ENCODE assay signal across 8 cellular contexts in genomic region chr7:124033093-124033806, GRCh38. TPM values are rescaled to one million over a fixed set of nuclear protein-coding genes. Genes with fewer than 3 reads are reported as not detected.
A peak's percentile ranks its signal among the peaks of the same experiment; 100 is the strongest.
DNase-seq lines count a peak whose midpoint lies in the region; ATAC-seq and TF ChIP-seq lines count a peak whose summit lies in the region.

No MANE protein-coding gene starts in this region.

- in situ Hi-C loops in gastrocnemius medialis (cut with MboI; ENCODE audit: low sequenced_read_pairs in 4 of 4): no loop called here

- H3K27me3 Mint-ChIP-seq in activated naive CD8-positive, alpha-beta T cell treated with anti-CD3 and anti-CD28 coated beads, Interleukin-2, amount 10 ng/mL, durations not matched to agents 7 days and 5 days: peaks cover 50% of the 10 kb centered on the region

- TF ChIP-seq POLR2A in gastrocnemius medialis (IDR thresholded peaks at IDR 0.05): no peak

- H3K4me1 Mint-ChIP-seq in activated naive CD8-positive, alpha-beta T cell treated with anti-CD3 and anti-CD28 coated beads, Interleukin-2, amount 10 ng/mL, durations not matched to agents 7 days and 5 days: peaks cover 4% of the 10 kb centered on the region

- no peak overlapping the region for H3K27ac Mint-ChIP-seq in activated naive CD8-positive, alpha-beta T cell treated with anti-CD3 and anti-CD28 coated beads, Interleukin-2, amount 10 ng/mL, durations not matched to agents 7 days and 5 days

- TF ChIP-seq CTCF in gastrocnemius medialis (IDR thresholded peaks at IDR 0.05 in 4 of 5, conservative IDR thresholded peaks at IDR 0.05 in 1 of 5): no peak

- peaks cover 8 to 10% of the 10 kb centered on the region in 2 donors for H3K4me1 ChIP-seq in gastrocnemius medialis

- intact Hi-C loops in gastrocnemius medialis (cut with DNase I; ENCODE audit: low total_unique reads): no loop called here

- no peaks in the 10 kb centered on the region for H3K36me3 Mint-ChIP-seq in activated naive CD8-positive, alpha-beta T cell treated with anti-CD3 and anti-CD28 coated beads, Interleukin-2, amount 10 ng/mL, durations not matched to agents 7 days and 5 days

- peak overlapping the region; percentile 48 to 55 (median 50) for H3K4me3 ChIP-seq in gastrocnemius medialis

- POLR2A ChIA-PET in activated naive CD8-positive, alpha-beta T cell treated with anti-CD3 and anti-CD28 coated beads, Interleukin-2, amount 10 ng/mL, durations not matched to agents 7 days and 5 days (lab: Charles Lee): no interaction called here

- DNase-seq in AG08396 (ENCODE audit: low spot score) (peak; percentile 7), hippocampal formation (lab: John Stamatoyannopoulos, UW) (peak; percentile 84 to 88), gastrocnemius medialis (no peak), T-helper 2 cell (no peak), activated gamma-delta T cell (lab: John Stamatoyannopoulos, UW) (no peak)
- peak; percentile 23 for DNase-seq in activated naive CD8-positive, alpha-beta T cell treated with anti-CD3 and anti-CD28 coated beads, Interleukin-2, amount 10 ng/mL, durations not matched to agents 7 days and 5 days

- H3K36me3 ChIP-seq in gastrocnemius medialis: no peaks in the 10 kb centered on the region

- peaks cover 14 to 27% (median 22%) of the 10 kb centered on the region in 3 donors for H3K27me3 ChIP-seq in gastrocnemius medialis

- no peak overlapping the region for H3K4me3 Mint-ChIP-seq in activated naive CD8-positive, alpha-beta T cell treated with anti-CD3 and anti-CD28 coated beads, Interleukin-2, amount 10 ng/mL, durations not matched to agents 7 days and 5 days

- peak; percentile 52 for ATAC-seq in GM21723 (IDR thresholded peaks at IDR 0.05; ENCODE audit: unreplicated experiment)
- no peak for ATAC-seq in activated naive CD8-positive, alpha-beta T cell treated with anti-CD3 and anti-CD28 coated beads, Interleukin-2, amount 10 ng/mL, durations not matched to agents 7 days and 5 days (ENCODE audit: low read depth)
- ATAC-seq in gastrocnemius medialis: peak; percentile 41 to 44
- no peak for ATAC-seq in HG03469 (IDR thresholded peaks at IDR 0.05; ENCODE audit: unreplicated experiment)

- H3K9me3 Mint-ChIP-seq in activated naive CD8-positive, alpha-beta T cell treated with anti-CD3 and anti-CD28 coated beads, Interleukin-2, amount 10 ng/mL, durations not matched to agents 7 days and 5 days: no peaks in the 10 kb centered on the region

- no peak overlapping the region for H3K27ac ChIP-seq in gastrocnemius medialis

- no peaks in the 10 kb centered on the region for H3K9me3 ChIP-seq in gastrocnemius medialis

RNA-seq across cellular contexts. Expression of gene TMEM229A, which starts 0.4 kb away (rescaled TPM):
- total RNA-seq in activated naive CD8-positive, alpha-beta T cell treated with anti-CD3 and anti-CD28 coated beads, Interleukin-2, amount 10 ng/mL, durations not matched to agents 7 days and 5 days: not detected
- total RNA-seq in gastrocnemius medialis: not detected

Comparison
In these comparisons a context has a peak if more than half of its experiments do, and no peak if none do; other contexts are left out.
1. DNase-seq: peak in AG08396 (single experiment), activated naive CD8-positive, alpha-beta T cell treated with anti-CD3 and anti-CD28 coated beads, Interleukin-2, amount 10 ng/mL, durations not matched to agents 7 days and 5 days (single experiment) and hippocampal formation (2 of 2); none in gastrocnemius medialis (0 of 2), T-helper 2 cell (0 of 5) and activated gamma-delta T cell (single experiment).
2. ATAC-seq: peak in GM21723 (single experiment) and gastrocnemius medialis (2 of 2); none in activated naive CD8-positive, alpha-beta T cell treated with anti-CD3 and anti-CD28 coated beads, Interleukin-2, amount 10 ng/mL, durations not matched to agents 7 days and 5 days (single experiment) and HG03469 (single experiment).